In the genomic region with DNA sequence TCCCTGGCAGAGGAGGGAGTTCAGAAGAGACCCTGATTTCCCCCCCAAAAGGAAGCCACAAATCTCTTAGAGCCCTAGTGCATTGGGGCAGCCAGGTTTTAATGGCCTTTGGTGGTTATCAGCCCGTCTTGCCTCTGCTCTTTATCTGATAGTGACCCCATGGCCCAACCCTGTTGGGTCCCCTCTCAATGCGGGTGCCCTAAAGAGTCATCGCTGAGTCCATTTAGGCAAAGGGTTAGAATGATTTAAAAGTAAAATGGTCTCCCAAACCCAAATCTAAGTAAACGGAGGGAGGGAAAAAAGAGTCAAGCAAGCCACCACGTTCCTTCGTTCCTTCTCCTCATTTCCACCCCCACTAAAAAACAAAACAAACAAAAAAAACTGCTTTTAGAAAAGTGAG, we compare ENCODE assay signal across 9 cellular contexts.
DNase-seq lines count a peak whose midpoint lies in the region; ATAC-seq and TF ChIP-seq lines count a peak whose summit lies in the region.
"Had no signal": no experiment of that assay in that cellular context is flagged by ENCODE, and none has a peak within 500 bp of the region (broad histone marks: within the 10 kb centered on the region; RNA-seq: fewer than 3 reads in every experiment).

No MANE protein-coding gene starts in this region.

- peak overlapping the region; percentile 74 for H3K4me3 ChIP-seq in lower leg skin (ENCODE audit: low read depth, poor library complexity, severe bottlenecking)

- peaks cover 6% of the 10 kb centered on the region for H3K27me3 Mint-ChIP-seq in stimulated activated naive CD8-positive, alpha-beta T cell treated with anti-CD3 and anti-CD28 coated beads, Interleukin-15, Interleukin-2, amounts not matched to agents 100 ng/mL and 50 ng/mL, for 24 hours
- H3K27me3 Mint-ChIP-seq in activated naive CD8-positive, alpha-beta T cell treated with anti-CD3 and anti-CD28 coated beads, Interleukin-2, amount 50 U/mL, for 24 hours: peaks cover 2% of the 10 kb centered on the region

- peak overlapping the region; percentile 94 for H3K4me3 Mint-ChIP-seq in stimulated activated naive CD8-positive, alpha-beta T cell treated with anti-CD3 and anti-CD28 coated beads, Interleukin-15, Interleukin-2, amounts not matched to agents 100 ng/mL and 50 ng/mL, for 24 hours
- H3K4me3 Mint-ChIP-seq in activated naive CD8-positive, alpha-beta T cell treated with anti-CD3 and anti-CD28 coated beads, Interleukin-2, amount 50 U/mL, for 24 hours: peak overlapping the region; percentile 85

- ATAC-seq in stimulated activated naive CD8-positive, alpha-beta T cell treated with anti-CD3 and anti-CD28 coated beads, Interleukin-15, Interleukin-2, amounts not matched to agents 100 U/mL and 50 U/mL, for 24 hours: no peak
- no peak for ATAC-seq in activated naive CD8-positive, alpha-beta T cell treated with anti-CD3 and anti-CD28 coated beads, Interleukin-2, amount 50 U/mL, for 24 hours
- ATAC-seq in HG03457 (IDR thresholded peaks at IDR 0.05; ENCODE audit: unreplicated experiment) (no peak), GM21737 (IDR thresholded peaks at IDR 0.05; ENCODE audit: unreplicated experiment) (no peak), HG03571 (IDR thresholded peaks at IDR 0.05; ENCODE audit: unreplicated experiment) (no peak)

- DNase-seq in stimulated activated naive CD8-positive, alpha-beta T cell treated with anti-CD3 and anti-CD28 coated beads, Interleukin-15, Interleukin-2, amounts not matched to agents 100 U/mL and 50 U/mL, for 24 hours: no peak
- DNase-seq in activated naive CD8-positive, alpha-beta T cell treated with anti-CD3 and anti-CD28 coated beads, Interleukin-2, amount 50 U/mL, for 24 hours: no peak
- no peak for DNase-seq in lower leg skin (ENCODE audit: low spot score in 2 of 2)
- DNase-seq in DMS53 (lab: John Stamatoyannopoulos, UW): no peak
- DNase-seq: NCI-H2029 treated with DMSO at 0.1 percent for 48 hours had no signal

- TF ChIP-seq CTCF in lower leg skin (IDR thresholded peaks at IDR 0.05): no peak

- H3K4me1 Mint-ChIP-seq in stimulated activated naive CD8-positive, alpha-beta T cell treated with anti-CD3 and anti-CD28 coated beads, Interleukin-15, Interleukin-2, amounts not matched to agents 100 ng/mL and 50 ng/mL, for 24 hours (ENCODE audit: low read depth): peaks cover 62% of the 10 kb centered on the region
- peaks cover 60% of the 10 kb centered on the region for H3K4me1 Mint-ChIP-seq in activated naive CD8-positive, alpha-beta T cell treated with anti-CD3 and anti-CD28 coated beads, Interleukin-2, amount 50 U/mL, for 24 hours

- 38 to 57% methylated on average over 6 of the region's 6 CpGs for WGBS in lower leg skin, 2 donors

- no peak overlapping the region for H3K27ac Mint-ChIP-seq in stimulated activated naive CD8-positive, alpha-beta T cell treated with anti-CD3 and anti-CD28 coated beads, Interleukin-15, Interleukin-2, amounts not matched to agents 100 ng/mL and 50 ng/mL, for 24 hours
- no peak overlapping the region for H3K27ac Mint-ChIP-seq in activated naive CD8-positive, alpha-beta T cell treated with anti-CD3 and anti-CD28 coated beads, Interleukin-2, amount 50 U/mL, for 24 hours

- TF ChIP-seq POLR2A in lower leg skin (IDR thresholded peaks at IDR 0.05): no peak

- peaks cover 65% of the 10 kb centered on the region for H3K36me3 Mint-ChIP-seq in stimulated activated naive CD8-positive, alpha-beta T cell treated with anti-CD3 and anti-CD28 coated beads, Interleukin-15, Interleukin-2, amounts not matched to agents 100 ng/mL and 50 ng/mL, for 24 hours (ENCODE audit: low read depth)
- H3K36me3 Mint-ChIP-seq in activated naive CD8-positive, alpha-beta T cell treated with anti-CD3 and anti-CD28 coated beads, Interleukin-2, amount 50 U/mL, for 24 hours (ENCODE audit: low read depth): peaks cover 36% of the 10 kb centered on the region

- intact Hi-C loops in lower leg skin (cut with DNase I; ENCODE audit: low total_unique reads): no loop called here

- no peaks in the 10 kb centered on the region for H3K9me3 Mint-ChIP-seq in stimulated activated naive CD8-positive, alpha-beta T cell treated with anti-CD3 and anti-CD28 coated beads, Interleukin-15, Interleukin-2, amounts not matched to agents 100 ng/mL and 50 ng/mL, for 24 hours
- no peaks in the 10 kb centered on the region for H3K9me3 Mint-ChIP-seq in activated naive CD8-positive, alpha-beta T cell treated with anti-CD3 and anti-CD28 coated beads, Interleukin-2, amount 50 U/mL, for 24 hours
